ENCODE assay signal across 8 cellular contexts in genomic region chr19:43465468-43466120, GRCh38. TPM values are rescaled to one million over a fixed set of nuclear protein-coding genes. Genes with fewer than 3 reads are reported as not detected.
DNase-seq lines count a peak whose midpoint lies in the region; ATAC-seq and TF ChIP-seq lines count a peak whose summit lies in the region.

LYPD3 (minus strand) TSS chr19:43465608; CDS start chr19:43465571, 37 bp downstream.

- H3K27ac ChIP-seq in right atrium auricular region, result peak within 1 kb of the TSS; percentile 78 to 83

- H3K27me3 Mint-ChIP-seq in activated CD4-positive, alpha-beta memory T cell treated with anti-CD3 and anti-CD28 coated beads, Interleukin-2, amount 10 ng/mL, durations not matched to agents 7 days and 5 days, result peaks cover 12% of the 10 kb centered on the region

- no peaks in the 10 kb centered on the region for H3K9me3 Mint-ChIP-seq in activated CD4-positive, alpha-beta memory T cell treated with anti-CD3 and anti-CD28 coated beads, Interleukin-2, amount 10 ng/mL, durations not matched to agents 7 days and 5 days
- no peaks in the 10 kb centered on the region for H3K9me3 Mint-ChIP-seq in stimulated activated effector memory CD8-positive, alpha-beta T cell treated with anti-CD3 and anti-CD28 coated beads, Interleukin-12 subunit alpha, Interleukin-12 subunit beta, amount 100 ng/mL, for 72 hours

- H3K4me3 ChIP-seq in HFF-Myc (replicated peaks; ENCODE audit: low read depth, low read length), result peak within 1 kb of the TSS; percentile 53
- peak within 1 kb of the TSS; percentile 51 to 72 for H3K4me3 ChIP-seq in right atrium auricular region

- no peaks in the 10 kb centered on the region for H3K9me3 ChIP-seq in right atrium auricular region

- no peak for ATAC-seq in stimulated activated effector memory CD8-positive, alpha-beta T cell treated with anti-CD3 and anti-CD28 coated beads, Interleukin-12 subunit alpha, Interleukin-12 subunit beta, amount 100 ng/mL, for 72 hours
- ATAC-seq in GM18909 (IDR thresholded peaks at IDR 0.05; ENCODE audit: poor library complexity, unreplicated experiment), result no peak
- no peak for ATAC-seq in HG03342 (IDR thresholded peaks at IDR 0.05; ENCODE audit: unreplicated experiment)
- ATAC-seq in HG03045 (IDR thresholded peaks at IDR 0.05; ENCODE audit: unreplicated experiment), result no peak
- ATAC-seq in GM19351 (IDR thresholded peaks at IDR 0.05; ENCODE audit: unreplicated experiment), result no peak

- no peak for TF ChIP-seq CTCF in HFF-Myc (IDR thresholded peaks at IDR 0.05; ENCODE audit: low read depth, low read length, missing control alignments)
- TF ChIP-seq CTCF in right atrium auricular region (IDR thresholded peaks at IDR 0.05), result no peak

- CTCF ChIA-PET in activated CD4-positive, alpha-beta memory T cell treated with anti-CD3 and anti-CD28 coated beads, Interleukin-2, amount 10 ng/mL, durations not matched to agents 7 days and 5 days (lab: Charles Lee), result interaction anchor here (1.1 to 3.2 kb wide), 4 partner anchors 18 to 54 kb away, joined by 3 to 49 read pairs (median 6); no protein-coding TSS in a partner anchor

- H3K36me3 Mint-ChIP-seq in activated CD4-positive, alpha-beta memory T cell treated with anti-CD3 and anti-CD28 coated beads, Interleukin-2, amount 10 ng/mL, durations not matched to agents 7 days and 5 days (ENCODE audit: low read depth), result no peaks in the 10 kb centered on the region
- H3K36me3 Mint-ChIP-seq in stimulated activated effector memory CD8-positive, alpha-beta T cell treated with anti-CD3 and anti-CD28 coated beads, Interleukin-12 subunit alpha, Interleukin-12 subunit beta, amount 100 ng/mL, for 72 hours, result peaks cover 4% of the 10 kb centered on the region

- POLR2A ChIA-PET in activated CD4-positive, alpha-beta memory T cell treated with anti-CD3 and anti-CD28 coated beads, Interleukin-2, amount 10 ng/mL, durations not matched to agents 7 days and 5 days (lab: Charles Lee), result interaction anchor here (0.8 to 1.7 kb wide), 2 partner anchors 27 to 39 kb away, joined by 3 to 9 read pairs; partner anchors contain the start of gene PHLDB3

- H3K4me1 Mint-ChIP-seq in activated CD4-positive, alpha-beta memory T cell treated with anti-CD3 and anti-CD28 coated beads, Interleukin-2, amount 10 ng/mL, durations not matched to agents 7 days and 5 days, result peaks cover 45% of the 10 kb centered on the region
- peaks cover 42% of the 10 kb centered on the region for H3K4me1 Mint-ChIP-seq in stimulated activated effector memory CD8-positive, alpha-beta T cell treated with anti-CD3 and anti-CD28 coated beads, Interleukin-12 subunit alpha, Interleukin-12 subunit beta, amount 100 ng/mL, for 72 hours

- no peak for DNase-seq in HFF-Myc (ENCODE audit: extremely low read depth, low read depth)
- no peak for DNase-seq in activated CD4-positive, alpha-beta memory T cell treated with anti-CD3 and anti-CD28 coated beads, Interleukin-2, amount 10 ng/mL, durations not matched to agents 7 days and 5 days
- no peak for DNase-seq in right atrium auricular region (ENCODE audit: low spot score)
- no peak for DNase-seq in stimulated activated effector memory CD8-positive, alpha-beta T cell treated with anti-CD3 and anti-CD28 coated beads, Interleukin-12 subunit alpha, Interleukin-12 subunit beta, amount 100 ng/mL, for 72 hours (ENCODE audit: low spot score in 2 of 2)

- H3K27me3 ChIP-seq in right atrium auricular region, result no peaks in the 10 kb centered on the region

- peak within 1 kb of the TSS; percentile 88 for H3K4me3 Mint-ChIP-seq in activated CD4-positive, alpha-beta memory T cell treated with anti-CD3 and anti-CD28 coated beads, Interleukin-2, amount 10 ng/mL, durations not matched to agents 7 days and 5 days
- peak within 1 kb of the TSS; percentile 89 for H3K4me3 Mint-ChIP-seq in stimulated activated effector memory CD8-positive, alpha-beta T cell treated with anti-CD3 and anti-CD28 coated beads, Interleukin-12 subunit alpha, Interleukin-12 subunit beta, amount 100 ng/mL, for 72 hours

- no peaks in the 10 kb centered on the region for H3K36me3 ChIP-seq in right atrium auricular region

- H3K27ac Mint-ChIP-seq in activated CD4-positive, alpha-beta memory T cell treated with anti-CD3 and anti-CD28 coated beads, Interleukin-2, amount 10 ng/mL, durations not matched to agents 7 days and 5 days, result no peak within 1 kb of the TSS
- peak within 1 kb of the TSS; percentile 93 for H3K27ac Mint-ChIP-seq in stimulated activated effector memory CD8-positive, alpha-beta T cell treated with anti-CD3 and anti-CD28 coated beads, Interleukin-12 subunit alpha, Interleukin-12 subunit beta, amount 100 ng/mL, for 72 hours

- peaks cover 0 to 16% of the 10 kb centered on the region in 2 donors for H3K4me1 ChIP-seq in right atrium auricular region

RNA-seq across cellular contexts. Expression of gene LYPD3, which starts in this region (rescaled TPM):
- 1 to 10 TPM in 1 of 2 experiments, under 1 TPM in 1; 0.63 to 1.0 TPM for total RNA-seq in activated CD4-positive, alpha-beta memory T cell treated with anti-CD3 and anti-CD28 coated beads, Interleukin-2, amount 10 ng/mL, durations not matched to agents 7 days and 5 days
- under 1 TPM in 1 of 2 donors, not detected in 1; 0.90 TPM for total RNA-seq in right atrium auricular region
